Comparison of ENCODE assay signal across 8 cellular contexts in the genomic region with DNA sequence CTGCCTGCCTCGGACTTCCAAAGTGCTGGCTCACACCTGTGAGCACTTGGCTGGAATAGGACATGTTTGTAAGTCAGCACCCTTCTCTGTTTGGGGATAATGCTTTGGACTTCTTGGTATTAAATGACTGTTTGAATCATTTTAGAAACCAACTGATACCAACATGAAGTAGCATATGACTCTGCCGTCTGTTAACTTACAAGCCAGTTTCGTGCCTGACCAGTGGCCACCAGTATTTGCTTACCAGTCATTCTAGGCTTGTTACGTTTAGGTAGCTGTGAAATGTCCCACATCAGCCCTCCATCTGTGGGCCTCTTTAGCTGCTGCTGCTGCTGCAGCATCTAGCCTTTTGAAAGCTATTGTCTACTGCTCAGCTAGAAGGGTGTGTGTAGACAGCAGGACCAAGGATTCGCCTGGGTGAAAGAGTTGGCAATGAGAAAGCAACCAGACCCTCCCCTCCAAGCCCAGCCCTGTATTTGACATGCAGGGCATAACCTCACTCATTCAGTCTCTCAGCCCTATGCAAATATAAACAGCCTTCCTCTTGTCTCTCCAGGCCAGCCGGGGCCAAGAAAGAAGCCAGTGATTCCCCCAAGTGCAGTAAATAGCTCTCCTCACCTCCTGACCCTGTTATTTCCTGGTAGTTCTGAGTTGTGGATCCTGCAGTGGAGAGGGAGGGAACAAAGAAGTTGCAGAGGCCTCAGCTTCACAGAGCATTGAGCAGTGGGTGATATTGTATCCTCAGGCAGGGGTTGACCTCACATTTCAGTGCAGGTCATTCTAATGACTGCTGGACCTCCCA. TPM values are rescaled to one million over a fixed set of nuclear protein-coding genes. Genes with fewer than 3 reads are reported as not detected.
DNase-seq lines count a peak whose midpoint lies in the region; ATAC-seq and TF ChIP-seq lines count a peak whose summit lies in the region.

No MANE protein-coding gene starts in this region.

- H3K4me1 Mint-ChIP-seq in mesothelial cell of epicardium, result peaks cover 34% of the 10 kb centered on the region
- no peaks in the 10 kb centered on the region for H3K4me1 Mint-ChIP-seq in activated CD8-positive, alpha-beta memory T cell treated with anti-CD3 and anti-CD28 coated beads, Interleukin-2, amount 10 ng/mL, durations not matched to agents 7 days and 5 days

- H3K27ac ChIP-seq in caudate nucleus (ENCODE audit: low read depth, low read length), result peak overlapping the region; percentile 55

- peaks cover 10% of the 10 kb centered on the region for H3K9me3 Mint-ChIP-seq in mesothelial cell of epicardium
- H3K9me3 Mint-ChIP-seq in activated CD8-positive, alpha-beta memory T cell treated with anti-CD3 and anti-CD28 coated beads, Interleukin-2, amount 10 ng/mL, durations not matched to agents 7 days and 5 days (ENCODE audit: low read depth), result no peaks in the 10 kb centered on the region

- H3K36me3 Mint-ChIP-seq in mesothelial cell of epicardium, result peaks cover 18% of the 10 kb centered on the region
- H3K36me3 Mint-ChIP-seq in activated CD8-positive, alpha-beta memory T cell treated with anti-CD3 and anti-CD28 coated beads, Interleukin-2, amount 10 ng/mL, durations not matched to agents 7 days and 5 days, result peaks cover 14% of the 10 kb centered on the region

- peak overlapping the region; percentile 17 for H3K27ac Mint-ChIP-seq in mesothelial cell of epicardium
- H3K27ac Mint-ChIP-seq in activated CD8-positive, alpha-beta memory T cell treated with anti-CD3 and anti-CD28 coated beads, Interleukin-2, amount 10 ng/mL, durations not matched to agents 7 days and 5 days, result no peak overlapping the region

- DNase-seq in Caki2 (ENCODE audit: low read depth) (peak; percentile 86), caudate nucleus (lab: John Stamatoyannopoulos, UW) (peak in 44 of 61 donors; percentile 9 to 65 (median 33)), mesothelial cell of epicardium (ENCODE audit: low spot score in 2 of 2, unreplicated experiment in 2 of 2) (no peak), COLO668 (lab: John Stamatoyannopoulos, UW; ENCODE audit: unreplicated experiment) (no peak)
- DNase-seq in activated CD8-positive, alpha-beta memory T cell treated with anti-CD3 and anti-CD28 coated beads, Interleukin-2, amount 10 ng/mL, durations not matched to agents 7 days and 5 days, result no peak
- DNase-seq in activated CD4-positive, alpha-beta T cell treated with anti-CD3 and anti-CD28 coated beads, Interleukin-2, amount 50 U/mL, for 4 hours, result no peak

- TF ChIP-seq CTCF in mesothelial cell of epicardium (IDR thresholded peaks at IDR 0.05; ENCODE audit: unreplicated experiment), result no peak

- in situ Hi-C loops in Caki2 (cut with HindIII; ENCODE audit: low pct_unique_long_range_greater_than_20kb, low sequenced_read_pairs), result no loop called here

- no peak overlapping the region for H3K4me3 Mint-ChIP-seq in mesothelial cell of epicardium
- H3K4me3 Mint-ChIP-seq in activated CD8-positive, alpha-beta memory T cell treated with anti-CD3 and anti-CD28 coated beads, Interleukin-2, amount 10 ng/mL, durations not matched to agents 7 days and 5 days, result no peak overlapping the region

- ATAC-seq in GM21423 (IDR thresholded peaks at IDR 0.05; ENCODE audit: unreplicated experiment), result peak; percentile 74
- peak; percentile 73 for ATAC-seq in HG03558 (IDR thresholded peaks at IDR 0.05; ENCODE audit: extremely low read depth, unreplicated experiment)
- no peak for ATAC-seq in activated CD8-positive, alpha-beta memory T cell treated with anti-CD3 and anti-CD28 coated beads, Interleukin-2, amount 10 ng/mL, durations not matched to agents 7 days and 5 days

- no peaks in the 10 kb centered on the region for H3K27me3 Mint-ChIP-seq in mesothelial cell of epicardium (ENCODE audit: low read depth)
- H3K27me3 Mint-ChIP-seq in activated CD8-positive, alpha-beta memory T cell treated with anti-CD3 and anti-CD28 coated beads, Interleukin-2, amount 10 ng/mL, durations not matched to agents 7 days and 5 days, result no peaks in the 10 kb centered on the region

- CTCF ChIA-PET in activated CD8-positive, alpha-beta memory T cell treated with anti-CD3 and anti-CD28 coated beads, Interleukin-2, amount 10 ng/mL, durations not matched to agents 7 days and 5 days (lab: Charles Lee), result interaction anchor here (1.3 kb wide), 1 partner anchor 23 kb away, joined by 3 read pairs; no protein-coding TSS in a partner anchor

RNA-seq across cellular contexts. Expression of a gene that starts 51.0 kb away (rescaled TPM):
- 11.4 and 14.3 TPM in 2 replicates for total RNA-seq in Caki2 (2014; rRNA removed; shearing (Covaris generic); ENCODE audit: low replicate concordance)
- total RNA-seq in mesothelial cell of epicardium, result 8.0 to 8.7 TPM (median 8.1 TPM) in 3 replicates
- 1 to 10 TPM; 3.4 to 3.8 TPM for total RNA-seq in activated CD8-positive, alpha-beta memory T cell treated with anti-CD3 and anti-CD28 coated beads, Interleukin-2, amount 10 ng/mL, durations not matched to agents 7 days and 5 days

RNA-seq across cellular contexts. Expression of a gene that starts 51.1 kb away (rescaled TPM):
- 3,923 and 4,358 TPM in 2 replicates for total RNA-seq in Caki2 (2014; rRNA removed; shearing (Covaris generic); ENCODE audit: low replicate concordance)
- 1,989 to 2,052 TPM (median 2,046 TPM) in 3 replicates for total RNA-seq in mesothelial cell of epicardium
- total RNA-seq in activated CD8-positive, alpha-beta memory T cell treated with anti-CD3 and anti-CD28 coated beads, Interleukin-2, amount 10 ng/mL, durations not matched to agents 7 days and 5 days, result 1,000 to 10,000 TPM; 1,249 to 1,693 TPM

Comparison
In these comparisons a context has a peak if more than half of its experiments do, and no peak if none do; other contexts are left out.
1. DNase-seq: peak in Caki2 (single experiment) and caudate nucleus (44 of 61); none in mesothelial cell of epicardium (0 of 2), COLO668 (single experiment), activated CD8-positive, alpha-beta memory T cell treated with anti-CD3 and anti-CD28 coated beads, Interleukin-2, amount 10 ng/mL, durations not matched to agents 7 days and 5 days (single experiment) and activated CD4-positive, alpha-beta T cell treated with anti-CD3 and anti-CD28 coated beads, Interleukin-2, amount 50 U/mL, for 4 hours (0 of 2).